ENCODE assay signal across 32 cellular contexts in genomic region chr7:33067921-33068320, GRCh38. TPM values are rescaled to one million over a fixed set of nuclear protein-coding genes. Genes with fewer than 3 reads are reported as not detected.
DNase-seq lines count a peak whose midpoint lies in the region; ATAC-seq, FAIRE-seq and TF ChIP-seq lines count a peak whose summit lies in the region.
"Had no signal": no experiment of that assay in that cellular context is flagged by ENCODE, and none has a peak within 500 bp of the region (broad histone marks: within the 10 kb centered on the region; RNA-seq: fewer than 3 reads in every experiment).

No MANE protein-coding gene starts in this region.

- no peak for ATAC-seq in K562
- ATAC-seq in natural killer cell, result no peak
- ATAC-seq: A549; CD8-positive, alpha-beta T cell had no signal

- intact Hi-C loops in K562 (cut with micrococcal nuclease), result loop anchor here (10.0 kb wide), 1 partner anchor 573 kb away; the partner anchor contains the start of genes AVL9 and LSM5
- intact Hi-C loops in natural killer cell (cut with micrococcal nuclease), result no loop called here

- no peaks in the 10 kb centered on the region for H3K27me3 ChIP-seq in K562 (ENCODE audit: control insufficient read depth in 2 of 2, insufficient read depth in 2 of 2, low read length in 2 of 2)
- no peaks in the 10 kb centered on the region for H3K27me3 ChIP-seq in WERI-Rb-1 (ENCODE audit: insufficient read depth, low read depth, severe bottlenecking)
- H3K27me3 ChIP-seq: BLaER1; BLaER1 treated with 17β-estradiol and CSF1 and Interleukin-3, amounts not matched to agents 10 nM and 100 nM had no signal

- no peak; the same call in 1 of the 2 replicates for TF ChIP-seq EP300 in K562 (IDR thresholded peaks at IDR 0.05; ENCODE audit: low read length)

- BruUV-seq in K562 (replicated peaks; lab: Mats Ljungman, UMichigan), result no TSS peak

- H3K9me3 ChIP-seq in K562 (replicated peaks; ENCODE audit: control insufficient read depth, insufficient read depth, low read depth, low read length), result peaks cover 10% of the 10 kb centered on the region
- peaks cover 16% of the 10 kb centered on the region for H3K9me3 ChIP-seq in WERI-Rb-1 (ENCODE audit: severe bottlenecking)

- 0% methylated on average over 1 of the region's 1 CpG for WGBS in K562 (ENCODE audit: insufficient coverage, low coverage, missing lambda C conversion rate)

- no peaks in the 10 kb centered on the region; a peak in 1 of 5 replicates for H3K4me1 ChIP-seq in K562 (replicated peaks in 1 of 2; ENCODE audit: control insufficient read depth in 2 of 2, insufficient read depth in 2 of 2, low read length in 2 of 2)
- H3K4me1 ChIP-seq: A549, Caco-2 had no signal

- CTCF ChIA-PET in K562 (lab: Yijun Ruan, JAX; ENCODE audit: low intra/inter-chr PET ratio), result no interaction called here

- in situ Hi-C loops in K562 (cut with MboI), result no loop called here

- H3K4me3 ChIP-seq in K562, result no peak overlapping the region
- H3K4me3 ChIP-seq in WERI-Rb-1 (ENCODE audit: low read depth, low read length), result no peak overlapping the region
- H3K4me3 ChIP-seq: A549; BLaER1; BLaER1 treated with 17β-estradiol and CSF1 and Interleukin-3, amounts not matched to agents 10 nM and 100 nM had no signal

- H3K4me1 Mint-ChIP-seq in natural killer cell, result peaks cover 5 to 6% of the 10 kb centered on the region in 2 donors

- no peak for TF ChIP-seq RAD21 in K562 (CRISPR knock-in tag; conservative IDR thresholded peaks at IDR 0.05 in 1 of 2, IDR thresholded peaks at IDR 0.05 in 1 of 2)

- TF ChIP-seq POLR2A in K562 (conservative IDR thresholded peaks at IDR 0.05), result no peak

- no peak for FAIRE-seq in K562 (lab: Jason Lieb, UNC)
- FAIRE-seq: A549, D721Med had no signal

- TF ChIP-seq CTCF in K562 (IDR thresholded peaks at IDR 0.05 in 2 of 3, conservative IDR thresholded peaks at IDR 0.05 in 1 of 3; ENCODE audit: insufficient read depth in 2 of 3, low read depth in 1 of 3, low read length in 3 of 3) (no peak), WERI-Rb-1 (IDR thresholded peaks at IDR 0.05; ENCODE audit: low read depth, low read length) (no peak), natural killer cell (IDR thresholded peaks at IDR 0.05) (no peak)

- H3K9me1 ChIP-seq in K562 (ENCODE audit: control insufficient read depth, insufficient read depth, low read length), result no peaks in the 10 kb centered on the region

- peaks cover 8% of the 10 kb centered on the region for H3K36me3 Mint-ChIP-seq in natural killer cell
- H3K36me3 Mint-ChIP-seq: CD14-positive monocyte had no signal

- no peaks in the 10 kb centered on the region for H4K20me1 ChIP-seq in K562 (replicated peaks; ENCODE audit: control insufficient read depth, insufficient read depth, low read length)
- H4K20me1 ChIP-seq: BLaER1; BLaER1 treated with 17β-estradiol and CSF1 and Interleukin-3, amounts not matched to agents 10 nM and 100 nM had no signal

- no peak overlapping the region for H3K27ac Mint-ChIP-seq in natural killer cell
- H3K27ac Mint-ChIP-seq: B cell; CD14-positive monocyte; CD4-positive, alpha-beta memory T cell; CD4-positive, alpha-beta T cell; CD4-positive, CD25-positive, alpha-beta regulatory T cell; CD8-positive, alpha-beta memory T cell; CD8-positive, alpha-beta T cell had no signal

- H3K27ac ChIP-seq in K562 (ENCODE audit: extremely low read depth, low read depth, low read length) (no peak overlapping the region), WERI-Rb-1 (no peak overlapping the region)
- H3K27ac ChIP-seq: 22Rv1; A549; BLaER1; BLaER1 treated with 17β-estradiol and CSF1 and Interleukin-3, amounts not matched to agents 10 nM and 100 nM; C4-2B had no signal

- no peaks in the 10 kb centered on the region for H3K79me2 ChIP-seq in K562 (ENCODE audit: control insufficient read depth, insufficient read depth, low read length)

- H3K4me3 Mint-ChIP-seq in natural killer cell, result no peak overlapping the region
- H3K4me3 Mint-ChIP-seq: B cell; CD14-positive monocyte; CD4-positive, alpha-beta memory T cell; CD4-positive, alpha-beta T cell; CD4-positive, CD25-positive, alpha-beta regulatory T cell; CD8-positive, alpha-beta memory T cell; CD8-positive, alpha-beta T cell had no signal

- DNase-seq in OCI-M1 (lab: John Stamatoyannopoulos, UW) (peak; percentile 9), K562 (ENCODE audit: extremely low read depth in 1 of 4, low spot score in 3 of 4) (no peak), WERI-Rb-1 (no peak), natural killer cell (no peak)
- DNase-seq: 8988T; ACHN; AML-193; BE2C; C1 segment of cervical spinal cord; Caco-2; Calu3; CD4-positive, alpha-beta memory T cell; CD4-positive, alpha-beta T cell; CD4-positive, CD25-positive, alpha-beta regulatory T cell; CD8-positive, alpha-beta memory T cell; CD8-positive, alpha-beta T cell; COR-L47; DMS 273 treated with DMSO at 0.1 percent for 48 hours; DMS153; DMS53; DMS79; DMS79 treated with DMSO at 0.1 percent for 48 hours; DND-41; EL had no signal

- H3K36me3 ChIP-seq in K562 (ENCODE audit: control insufficient read depth, insufficient read depth, low read length) (no peaks in the 10 kb centered on the region), WERI-Rb-1 (no peaks in the 10 kb centered on the region)
- H3K36me3 ChIP-seq: BE2C, BLaER1 had no signal

- H3K27me3 Mint-ChIP-seq in natural killer cell (ENCODE audit: low read depth in 2 of 2), result peaks cover 18 to 50% of the 10 kb centered on the region in 2 donors

- H2AFZ ChIP-seq in K562 (ENCODE audit: low read depth, low read length), result no peak overlapping the region

- POLR2A ChIA-PET in K562 (lab: Yijun Ruan, JAX), result interaction anchor here (1.0 kb wide), 1 partner anchor 13 kb away, joined by 3 read pairs; no protein-coding TSS in a partner anchor

- no peak overlapping the region for H3K4me2 ChIP-seq in K562 (ENCODE audit: insufficient read depth, low read length)
- H3K4me2 ChIP-seq: A549; BLaER1; BLaER1 treated with 17β-estradiol and CSF1 and Interleukin-3, amounts not matched to agents 10 nM and 100 nM had no signal

- H3K9ac ChIP-seq in K562 (ENCODE audit: insufficient read depth in 1 of 2, low read depth in 2 of 2, low read length in 2 of 2), result no peak overlapping the region; a peak in 1 of 4 replicates
- H3K9ac ChIP-seq: BLaER1; BLaER1 treated with 17β-estradiol and CSF1 and Interleukin-3, amounts not matched to agents 10 nM and 100 nM had no signal

- peaks cover 0 to 8% of the 10 kb centered on the region in 2 donors for H3K9me3 Mint-ChIP-seq in natural killer cell

TF ChIP-seq in K562, 482 proteins besides CTCF, POLR2A, EP300 and RAD21 (continues in another document):
- TF ChIP-seq ZNF347 (CRISPR knock-in tag; IDR thresholded peaks at IDR 0.05; ENCODE audit: low read depth) (no peak), STAT5A (IDR thresholded peaks at IDR 0.05; ENCODE audit: borderline replicate concordance, low read length) (peak; percentile 52; the same call in 1 of the 2 replicates), TCF3 (CRISPR knock-in tag; IDR thresholded peaks at IDR 0.05) (peak; percentile 75), CBFA2T3 (IDR thresholded peaks at IDR 0.05) (peak; percentile 35), DLX4 (CRISPR knock-in tag; IDR thresholded peaks at IDR 0.05) (no peak), SIN3B (IDR thresholded peaks at IDR 0.05; ENCODE audit: low read depth) (no peak)

RNA-seq across cellular contexts. Expression of gene NT5C3A, which starts 5.3 kb away (rescaled TPM):
- 35.5 and 114 TPM in 2 replicates for total RNA-seq in K562 (2011; cell fraction: chromatin; rRNA removed; ENCODE audit: low replicate concordance)
- 28.3 and 40.7 TPM in 2 replicates for total RNA-seq in K562 (2011; cell fraction: nucleolus; rRNA removed)
- 50.2 and 78.4 TPM in 2 replicates for total RNA-seq in K562 (2011; cell fraction: nucleoplasm; rRNA removed)
- total RNA-seq in K562 (2014; rRNA removed) (42.9 and 45.1 TPM in 2 replicates), K562 (2014; rRNA removed; fragmentation: Illumina TruSeq; extraction: Trizol) (60.1 and 62.7 TPM in 2 replicates), K562 (2015; rRNA removed; fragmentation: Illumina TruSeq; extraction: Trizol) (38.8 and 43.4 TPM in 2 replicates), K562 (2021) (33.1 and 36.1 TPM in 2 replicates), natural killer cell (10 to 100 TPM; 33.7 to 49.8 (median 49.5) TPM)
- polyA plus RNA-seq in K562 (2011; rRNA removed) (34.6 and 43.1 TPM in 2 replicates), K562 (2014; fragmentation: Illumina TruSeq; extraction: Trizol) (40.0 and 41.7 TPM in 2 replicates), K562 (2014; fragmentation: Nextera tagmentation; extraction: Ambion mirVana) (10 to 100 TPM; 18.6 to 27.0 TPM), K562 (2014; rRNA removed) (35.0 and 47.6 TPM in 2 replicates)
- 4.3 and 11.8 TPM in 2 replicates for polyA plus RNA-seq in K562 (2011; cell fraction: cytosol; rRNA removed)
- 8.1 and 14.4 TPM in 2 replicates for polyA plus RNA-seq in K562 (2011; cell fraction: nucleus; rRNA removed)
- polyA plus RNA-seq in K562 (2012), result 32.9 and 39.1 TPM in 2 replicates
- polyA minus RNA-seq in K562 (2011; rRNA and poly(A)+ RNA removed), result 22.4 and 29.2 TPM in 2 replicates
- polyA minus RNA-seq in K562 (2011; cell fraction: cytosol; rRNA and poly(A)+ RNA removed), result 8.5 and 10.3 TPM in 2 replicates
- 12.5 and 20.1 TPM in 2 replicates for polyA minus RNA-seq in K562 (2011; cell fraction: nucleus; rRNA and poly(A)+ RNA removed)

RNA-seq across cellular contexts. Expression of gene RP9, which starts 41.3 kb away (rescaled TPM):
- 23.8 and 53.6 TPM in 2 replicates for total RNA-seq in K562 (2011; cell fraction: chromatin; rRNA removed; ENCODE audit: low replicate concordance)
- total RNA-seq in K562 (2011; cell fraction: nucleolus; rRNA removed), result 16.1 and 17.7 TPM in 2 replicates
- 25.6 and 35.3 TPM in 2 replicates for total RNA-seq in K562 (2011; cell fraction: nucleoplasm; rRNA removed)
- 34.0 and 35.6 TPM in 2 replicates for total RNA-seq in K562 (2014; rRNA removed)
- total RNA-seq in K562 (2014; rRNA removed; fragmentation: Illumina TruSeq; extraction: Trizol), result 33.4 and 36.6 TPM in 2 replicates
- total RNA-seq in K562 (2015; rRNA removed; fragmentation: Illumina TruSeq; extraction: Trizol), result 33.0 and 35.2 TPM in 2 replicates
- total RNA-seq in K562 (2021), result 17.5 and 19.3 TPM in 2 replicates
- polyA plus RNA-seq in K562 (2011; rRNA removed), result 35.0 and 36.0 TPM in 2 replicates
- 15.8 and 21.0 TPM in 2 replicates for polyA plus RNA-seq in K562 (2011; cell fraction: cytosol; rRNA removed)
- polyA plus RNA-seq in K562 (2011; cell fraction: nucleus; rRNA removed), result 26.4 and 38.1 TPM in 2 replicates
- 23.7 and 24.2 TPM in 2 replicates for polyA plus RNA-seq in K562 (2012)
- 36.9 and 44.8 TPM in 2 replicates for polyA plus RNA-seq in K562 (2014; fragmentation: Illumina TruSeq; extraction: Trizol)
- 10 to 100 TPM; 10.7 to 11.1 TPM for polyA plus RNA-seq in K562 (2014; fragmentation: Nextera tagmentation; extraction: Ambion mirVana)
- polyA plus RNA-seq in K562 (2014; rRNA removed), result 28.5 and 29.5 TPM in 2 replicates
- polyA minus RNA-seq in K562 (2011; rRNA and poly(A)+ RNA removed), result 27.3 and 37.1 TPM in 2 replicates
- 10.5 and 11.0 TPM in 2 replicates for polyA minus RNA-seq in K562 (2011; cell fraction: cytosol; rRNA and poly(A)+ RNA removed)
- polyA minus RNA-seq in K562 (2011; cell fraction: nucleus; rRNA and poly(A)+ RNA removed), result 12.9 and 25.1 TPM in 2 replicates
- 10 to 100 TPM; 19.1 to 27.6 (median 21.9) TPM for total RNA-seq in natural killer cell
